In genomic region chr16:12375341-12375740, GRCh38 we compare ENCODE assay signal across 24 cellular contexts.
"Had no signal": no experiment of that assay in that cellular context is flagged by ENCODE, and none has a peak within 500 bp of the region (broad histone marks: within the 10 kb centered on the region; RNA-seq: fewer than 3 reads in every experiment).

No MANE protein-coding gene starts in this region.

- H3K4me3 ChIP-seq: hepatocyte, lung, thoracic aorta, upper lobe of right lung had no signal

- H3K36me3 Mint-ChIP-seq: activated CD8-positive, alpha-beta memory T cell treated with anti-CD3 and anti-CD28 coated beads, Interleukin-2, amount 10 ng/mL, durations not matched to agents 7 days and 5 days; brain had no signal

- H3K4me1 Mint-ChIP-seq: activated CD4-positive, alpha-beta memory T cell treated with anti-CD3 and anti-CD28 coated beads, Interleukin-2, amount 10 ng/mL, durations not matched to agents 7 days and 5 days; brain had no signal

- DNase-seq: activated CD4-positive, alpha-beta memory T cell treated with anti-CD3 and anti-CD28 coated beads, Interleukin-2, amount 10 ng/mL, durations not matched to agents 7 days and 5 days; activated CD4-positive, alpha-beta T cell treated with anti-CD3 and anti-CD28 coated beads for 48 hours; activated CD4-positive, CD25-positive, alpha-beta regulatory T cell; activated CD8-positive, alpha-beta memory T cell treated with anti-CD3 and anti-CD28 coated beads, Interleukin-2, amount 10 ng/mL, durations not matched to agents 7 days and 5 days; amniotic stem cell; cortex of kidney; effector CD4-positive, alpha-beta T cell; midbrain; nephron progenitor cell; occipital lobe; retina; stimulated activated CD4-positive, alpha-beta T cell treated with anti-CD3 and anti-CD28 coated beads, Interleukin-2, amount 100 ng/mL, for 24 hours; stimulated activated naive CD8-positive, alpha-beta T cell treated with anti-CD3 and anti-CD28 coated beads, Interleukin-15, Interleukin-2, amounts not matched to agents 100 U/mL and 50 U/mL, for 24 hours; T-cell; T-helper 9 cell; upper lobe of right lung had no signal

- H3K27me3 Mint-ChIP-seq: activated CD4-positive, alpha-beta memory T cell treated with anti-CD3 and anti-CD28 coated beads, Interleukin-2, amount 10 ng/mL, durations not matched to agents 7 days and 5 days; activated CD8-positive, alpha-beta memory T cell treated with anti-CD3 and anti-CD28 coated beads, Interleukin-2, amount 10 ng/mL, durations not matched to agents 7 days and 5 days; activated naive CD8-positive, alpha-beta T cell; central memory CD8-positive, alpha-beta T cell; T-cell had no signal

- H3K4me3 Mint-ChIP-seq: activated CD4-positive, alpha-beta memory T cell treated with anti-CD3 and anti-CD28 coated beads, Interleukin-2, amount 10 ng/mL, durations not matched to agents 7 days and 5 days; activated CD8-positive, alpha-beta memory T cell treated with anti-CD3 and anti-CD28 coated beads, Interleukin-2, amount 10 ng/mL, durations not matched to agents 7 days and 5 days; activated naive CD8-positive, alpha-beta T cell; brain; central memory CD8-positive, alpha-beta T cell; nephron progenitor cell; T-cell had no signal

- H3K4me1 ChIP-seq: upper lobe of right lung had no signal

- H3K9me3 Mint-ChIP-seq: activated CD4-positive, alpha-beta memory T cell treated with anti-CD3 and anti-CD28 coated beads, Interleukin-2, amount 10 ng/mL, durations not matched to agents 7 days and 5 days; central memory CD8-positive, alpha-beta T cell; nephron progenitor cell; T-cell had no signal

- H3K9me3 ChIP-seq: thoracic aorta, upper lobe of right lung had no signal

- H3K27me3 ChIP-seq: hepatocyte, upper lobe of right lung had no signal

- ATAC-seq: activated CD8-positive, alpha-beta memory T cell treated with anti-CD3 and anti-CD28 coated beads, Interleukin-2, amount 10 ng/mL, durations not matched to agents 7 days and 5 days; esophagus mucosa; SK-N-SH treated with all-trans-retinoic acid at 6 μM for 48 hours; stimulated activated naive CD8-positive, alpha-beta T cell treated with anti-CD3 and anti-CD28 coated beads, Interleukin-15, Interleukin-2, amounts not matched to agents 100 U/mL and 50 U/mL, for 24 hours; T-cell; upper lobe of right lung had no signal

- H3K27ac Mint-ChIP-seq: activated CD4-positive, alpha-beta memory T cell treated with anti-CD3 and anti-CD28 coated beads, Interleukin-2, amount 10 ng/mL, durations not matched to agents 7 days and 5 days; activated CD8-positive, alpha-beta memory T cell treated with anti-CD3 and anti-CD28 coated beads, Interleukin-2, amount 10 ng/mL, durations not matched to agents 7 days and 5 days; activated naive CD8-positive, alpha-beta T cell; brain; nephron progenitor cell; T-cell had no signal

- H3K36me3 ChIP-seq: thoracic aorta, upper lobe of right lung had no signal

- H3K27ac ChIP-seq: hepatocyte, thoracic aorta, upper lobe of right lung had no signal
